In the genomic region with DNA sequence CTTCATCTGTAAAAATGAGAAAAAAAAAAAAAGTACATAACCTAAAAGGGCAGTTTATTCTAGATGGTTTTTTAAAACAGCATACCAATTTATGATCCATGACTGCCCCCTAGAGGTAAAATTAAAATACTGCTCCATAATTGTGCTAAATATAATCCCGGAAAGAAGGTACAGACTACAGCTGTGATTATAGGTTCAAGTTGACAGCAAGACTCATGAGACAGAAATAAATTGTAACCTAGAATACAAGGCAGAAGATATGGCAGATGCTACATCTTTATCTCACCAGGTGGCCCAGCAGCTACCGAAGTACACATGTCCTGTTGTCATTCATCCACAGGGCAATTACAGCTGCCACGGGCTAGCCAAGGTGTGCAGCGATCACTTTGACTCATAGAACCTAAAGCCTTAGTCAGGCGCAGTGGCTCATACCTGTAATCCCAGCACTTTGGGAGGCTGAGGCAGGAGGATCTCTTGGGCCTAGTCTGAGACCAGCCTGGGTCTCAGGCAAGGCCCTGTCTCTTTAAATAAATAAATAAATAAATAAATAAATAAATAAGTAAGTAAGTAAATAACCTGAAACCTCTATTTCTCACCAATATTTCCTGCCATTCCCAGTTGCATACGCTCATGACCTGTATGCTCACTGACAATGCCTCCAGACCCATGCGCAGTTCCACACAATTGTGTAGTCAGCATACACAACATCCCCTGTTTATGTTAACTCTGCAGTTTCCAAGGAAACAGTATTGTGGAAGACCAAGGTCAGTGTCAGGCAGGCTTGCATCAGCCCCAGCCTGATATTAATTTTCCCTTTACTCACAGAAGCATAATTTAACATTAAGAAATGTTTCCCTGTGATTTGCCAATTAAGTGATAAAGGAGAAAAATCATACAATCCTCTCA, we compare ENCODE assay signal across 8 cellular contexts. TPM values are rescaled to one million over a fixed set of nuclear protein-coding genes. Genes with fewer than 3 reads are reported as not detected.
A peak's percentile ranks its signal among the peaks of the same experiment; 100 is the strongest.
DNase-seq lines count a peak whose midpoint lies in the region; ATAC-seq and TF ChIP-seq lines count a peak whose summit lies in the region.

No MANE protein-coding gene starts in this region.

- peak; percentile 80 for ATAC-seq in SK-N-SH treated with all-trans-retinoic acid at 6 μM for 48 hours
- ATAC-seq in omental fat pad (ENCODE audit: low FRiP score) = no peak

- no peaks in the 10 kb centered on the region for H3K9me3 Mint-ChIP-seq in activated CD4-positive, alpha-beta memory T cell treated with anti-CD3 and anti-CD28 coated beads for 36 hours
- no peaks in the 10 kb centered on the region for H3K9me3 Mint-ChIP-seq in activated CD4-positive, alpha-beta memory T cell treated with anti-CD3 and anti-CD28 coated beads, Interleukin-2, amount 10 ng/mL, durations not matched to agents 7 days and 5 days
- no peaks in the 10 kb centered on the region for H3K9me3 Mint-ChIP-seq in neural crest cell

- intact Hi-C loops in activated CD4-positive, alpha-beta memory T cell treated with anti-CD3 and anti-CD28 coated beads for 36 hours (cut with micrococcal nuclease) = no loop called here

- peak overlapping the region; percentile 0 for H3K27ac Mint-ChIP-seq in activated CD4-positive, alpha-beta memory T cell treated with anti-CD3 and anti-CD28 coated beads for 36 hours
- no peak overlapping the region for H3K27ac Mint-ChIP-seq in activated CD4-positive, alpha-beta memory T cell treated with anti-CD3 and anti-CD28 coated beads, Interleukin-2, amount 10 ng/mL, durations not matched to agents 7 days and 5 days
- no peak overlapping the region for H3K27ac Mint-ChIP-seq in neural crest cell (ENCODE audit: unreplicated experiment)

- CTCF ChIA-PET in activated CD4-positive, alpha-beta memory T cell treated with anti-CD3 and anti-CD28 coated beads for 36 hours (lab: Charles Lee) = interaction anchor here (0.6 to 7.7 kb wide), 26 partner anchors 10 to 559 kb away, joined by 3 to 63 read pairs (median 4); a partner anchor contains a TSS
- CTCF ChIA-PET in activated CD4-positive, alpha-beta memory T cell treated with anti-CD3 and anti-CD28 coated beads, Interleukin-2, amount 10 ng/mL, durations not matched to agents 7 days and 5 days (lab: Charles Lee) = interaction anchor here (0.6 to 2.2 kb wide), 14 partner anchors 19 to 493 kb away, joined by 3 to 29 read pairs (median 4); a partner anchor contains a TSS

- peaks cover 41% of the 10 kb centered on the region for H3K27me3 Mint-ChIP-seq in activated CD4-positive, alpha-beta memory T cell treated with anti-CD3 and anti-CD28 coated beads for 36 hours
- H3K27me3 Mint-ChIP-seq in activated CD4-positive, alpha-beta memory T cell treated with anti-CD3 and anti-CD28 coated beads, Interleukin-2, amount 10 ng/mL, durations not matched to agents 7 days and 5 days = peaks cover 44% of the 10 kb centered on the region
- H3K27me3 Mint-ChIP-seq in neural crest cell (ENCODE audit: low read depth) = peaks cover 84% of the 10 kb centered on the region

- no peaks in the 10 kb centered on the region for H3K4me1 Mint-ChIP-seq in activated CD4-positive, alpha-beta memory T cell treated with anti-CD3 and anti-CD28 coated beads for 36 hours (ENCODE audit: low read depth)
- no peaks in the 10 kb centered on the region for H3K4me1 Mint-ChIP-seq in activated CD4-positive, alpha-beta memory T cell treated with anti-CD3 and anti-CD28 coated beads, Interleukin-2, amount 10 ng/mL, durations not matched to agents 7 days and 5 days
- no peaks in the 10 kb centered on the region for H3K4me1 Mint-ChIP-seq in neural crest cell

- DNase-seq in activated CD4-positive, alpha-beta memory T cell treated with anti-CD3 and anti-CD28 coated beads for 36 hours = no peak
- no peak for DNase-seq in activated CD4-positive, alpha-beta memory T cell treated with anti-CD3 and anti-CD28 coated beads, Interleukin-2, amount 10 ng/mL, durations not matched to agents 7 days and 5 days
- DNase-seq in NCI-H1417 treated with DMSO at 0.1 percent for 48 hours (lab: John Stamatoyannopoulos, UW) (peak; percentile 68), fibroblast of gingiva (ENCODE audit: low read depth) (peak; percentile 36), neural crest cell (ENCODE audit: low read depth, low spot score) (no peak), omental fat pad (ENCODE audit: low spot score) (no peak), NCI-H1048 (lab: John Stamatoyannopoulos, UW) (no peak)

- no peaks in the 10 kb centered on the region for H3K36me3 Mint-ChIP-seq in activated CD4-positive, alpha-beta memory T cell treated with anti-CD3 and anti-CD28 coated beads for 36 hours
- no peaks in the 10 kb centered on the region for H3K36me3 Mint-ChIP-seq in activated CD4-positive, alpha-beta memory T cell treated with anti-CD3 and anti-CD28 coated beads, Interleukin-2, amount 10 ng/mL, durations not matched to agents 7 days and 5 days (ENCODE audit: low read depth)
- H3K36me3 Mint-ChIP-seq in neural crest cell (ENCODE audit: low read depth) = no peaks in the 10 kb centered on the region

- POLR2A ChIA-PET in activated CD4-positive, alpha-beta memory T cell treated with anti-CD3 and anti-CD28 coated beads for 36 hours (lab: Charles Lee) = interaction anchor here (0.6 kb wide), 1 partner anchor 761 kb away, joined by 4 read pairs; no protein-coding TSS in a partner anchor
- POLR2A ChIA-PET in activated CD4-positive, alpha-beta memory T cell treated with anti-CD3 and anti-CD28 coated beads, Interleukin-2, amount 10 ng/mL, durations not matched to agents 7 days and 5 days (lab: Charles Lee) = interaction anchor here (0.7 to 1.3 kb wide), 3 partner anchors 39 to 114 kb away, joined by 3 to 6 read pairs (median 4); no protein-coding TSS in a partner anchor

- H3K4me3 Mint-ChIP-seq in activated CD4-positive, alpha-beta memory T cell treated with anti-CD3 and anti-CD28 coated beads for 36 hours = no peak overlapping the region
- H3K4me3 Mint-ChIP-seq in activated CD4-positive, alpha-beta memory T cell treated with anti-CD3 and anti-CD28 coated beads, Interleukin-2, amount 10 ng/mL, durations not matched to agents 7 days and 5 days = no peak overlapping the region
- no peak overlapping the region for H3K4me3 Mint-ChIP-seq in neural crest cell

- TF ChIP-seq CTCF in neural crest cell (conservative IDR thresholded peaks at IDR 0.05) = peak; percentile 93
- TF ChIP-seq CTCF in omental fat pad (IDR thresholded peaks at IDR 0.05) = no peak

TF ChIP-seq in SK-N-SH treated with all-trans-retinoic acid at 6 μM for 48 hours, 23 proteins besides CTCF, POLR2A, EP300 and RAD21 (continues in another document):
- TF ChIP-seq GLIS3 (CRISPR knock-in tag; IDR thresholded peaks at IDR 0.05) (no peak), ZNF70 (CRISPR knock-in tag; IDR thresholded peaks at IDR 0.05) (no peak), ZC3H10 (CRISPR knock-in tag; IDR thresholded peaks at IDR 0.05) (no peak), ISL1 (CRISPR knock-in tag; IDR thresholded peaks at IDR 0.05) (no peak), BACH2 (CRISPR knock-in tag; IDR thresholded peaks at IDR 0.05; ENCODE audit: borderline replicate concordance) (no peak), ZNF8 (CRISPR knock-in tag; IDR thresholded peaks at IDR 0.05) (no peak), ZNF565 (CRISPR knock-in tag; conservative IDR thresholded peaks at IDR 0.05; ENCODE audit: low read depth) (no peak), ZFP30 (CRISPR knock-in tag; IDR thresholded peaks at IDR 0.05) (no peak), SNAI2 (CRISPR knock-in tag; IDR thresholded peaks at IDR 0.05) (no peak)

RNA-seq across cellular contexts. Expression of a gene that starts 18.3 kb away (rescaled TPM):
- total RNA-seq in activated CD4-positive, alpha-beta memory T cell treated with anti-CD3 and anti-CD28 coated beads for 36 hours = 10 to 100 TPM; 64.1 to 68.7 TPM
- total RNA-seq in activated CD4-positive, alpha-beta memory T cell treated with anti-CD3 and anti-CD28 coated beads, Interleukin-2, amount 10 ng/mL, durations not matched to agents 7 days and 5 days = 10 to 100 TPM; 52.3 to 57.4 TPM
- 51.3 and 56.2 TPM in 2 replicates for total RNA-seq in neural crest cell
- total RNA-seq in omental fat pad = 10 to 100 TPM; 22.7 to 39.6 (median 27.8) TPM

RNA-seq across cellular contexts. Expression of a gene that starts 29.1 kb away (rescaled TPM):
- under 1 TPM; 0.43 to 0.61 TPM for total RNA-seq in activated CD4-positive, alpha-beta memory T cell treated with anti-CD3 and anti-CD28 coated beads for 36 hours
- total RNA-seq in activated CD4-positive, alpha-beta memory T cell treated with anti-CD3 and anti-CD28 coated beads, Interleukin-2, amount 10 ng/mL, durations not matched to agents 7 days and 5 days = 1 to 10 TPM; 2.4 to 2.6 TPM
- total RNA-seq in neural crest cell (0.49 and 0.68 TPM in 2 replicates), omental fat pad (under 1 TPM in 3 of 4 donors, not detected in 1; 0.16 to 0.74 (median 0.24) TPM)

RNA-seq across cellular contexts. Expression of a gene that starts 48.4 kb away (rescaled TPM):
- total RNA-seq in activated CD4-positive, alpha-beta memory T cell treated with anti-CD3 and anti-CD28 coated beads for 36 hours = not detected
- not detected for total RNA-seq in activated CD4-positive, alpha-beta memory T cell treated with anti-CD3 and anti-CD28 coated beads, Interleukin-2, amount 10 ng/mL, durations not matched to agents 7 days and 5 days
- not detected in 2 replicates for total RNA-seq in neural crest cell
- 1 to 10 TPM in 1 of 4 donors, not detected in 3; 1.3 TPM for total RNA-seq in omental fat pad

RNA-seq across cellular contexts. Expression of a gene that starts 50.8 kb away (rescaled TPM):
- total RNA-seq in activated CD4-positive, alpha-beta memory T cell treated with anti-CD3 and anti-CD28 coated beads for 36 hours = 1 to 10 TPM; 1.2 to 1.9 TPM
- total RNA-seq in activated CD4-positive, alpha-beta memory T cell treated with anti-CD3 and anti-CD28 coated beads, Interleukin-2, amount 10 ng/mL, durations not matched to agents 7 days and 5 days = 1 to 10 TPM in 1 of 2 experiments, under 1 TPM in 1; 0.88 to 1.0 TPM
- total RNA-seq in neural crest cell = 0.75 and 0.77 TPM in 2 replicates
- 1 to 10 TPM in 1 of 4 donors, under 1 TPM in 3; 0.24 to 1.4 (median 0.31) TPM for total RNA-seq in omental fat pad

Comparison
In these comparisons a context has a peak if more than half of its experiments do, and no peak if none do; other contexts are left out.
1. DNase-seq: peak in NCI-H1417 treated with DMSO at 0.1 percent for 48 hours (single experiment) and fibroblast of gingiva (single experiment); none in activated CD4-positive, alpha-beta memory T cell treated with anti-CD3 and anti-CD28 coated beads for 36 hours (single experiment), activated CD4-positive, alpha-beta memory T cell treated with anti-CD3 and anti-CD28 coated beads, Interleukin-2, amount 10 ng/mL, durations not matched to agents 7 days and 5 days (single experiment), neural crest cell (single experiment), omental fat pad (single experiment) and NCI-H1048 (single experiment).